Comparison of ENCODE assay signal across 17 cellular contexts in genomic region chr10:78353636-78354035, GRCh38.
DNase-seq lines count a peak whose midpoint lies in the region; ATAC-seq and TF ChIP-seq lines count a peak whose summit lies in the region.
"Had no signal": no experiment of that assay in that cellular context is flagged by ENCODE, and none has a peak within 500 bp of the region (broad histone marks: within the 10 kb centered on the region; RNA-seq: fewer than 3 reads in every experiment).

No MANE protein-coding gene starts in this region.

- no peak overlapping the region for H3K4me2 ChIP-seq in SK-N-SH

- POLR2A ChIA-PET in SK-N-SH (lab: Yijun Ruan, JAX), result no interaction called here

- TF ChIP-seq CTCF in SK-N-SH (IDR thresholded peaks at IDR 0.05) (no peak), omental fat pad (IDR thresholded peaks at IDR 0.05) (no peak)

- peaks cover 0 to 10% of the 10 kb centered on the region in 2 experiments; a peak in 1 of 4 replicates for H3K4me1 ChIP-seq in SK-N-SH (ENCODE audit: control insufficient read depth in 1 of 2, insufficient read depth in 2 of 2, low read depth in 1 of 2, low read length in 1 of 2)

- H3K9me2 ChIP-seq in SK-N-SH, result no peaks in the 10 kb centered on the region

- H3K27me3 ChIP-seq in SK-N-SH (ENCODE audit: insufficient read depth), result no peaks in the 10 kb centered on the region; the same call in 1 of the 2 replicates
- H3K27me3 ChIP-seq: BE2C had no signal

- H3K9me3 ChIP-seq in SK-N-SH, result no peaks in the 10 kb centered on the region
- H3K9me3 ChIP-seq: BE2C had no signal

- 85% methylated on average over 3 of the region's 3 CpGs for WGBS in SK-N-SH (ENCODE audit: low lambda C conversion rate)

- DNase-seq in SK-N-SH (no peak), SK-MEL-5 (ENCODE audit: low read depth, low spot score) (peak; percentile 19), omental fat pad (ENCODE audit: low spot score) (no peak), NCI-H2196 (lab: John Stamatoyannopoulos, UW; ENCODE audit: unreplicated experiment) (no peak)
- DNase-seq: BE2C; DMS79 treated with DMSO at 0.1 percent for 48 hours; NCI-H1105 treated with DMSO at 0.1 percent for 48 hours; NCI-H1694; NCI-H2081; NK-92 treated with Interleukin-12 subunit alpha and Interleukin-12 subunit beta, amount 100 ng/mL, for 24 hours; SIG-M5; T-helper 1 cell had no signal

- no peaks in the 10 kb centered on the region for H3F3A ChIP-seq in SK-N-SH (replicated peaks; ENCODE audit: insufficient read depth)

- H3K79me2 ChIP-seq in SK-N-SH (ENCODE audit: insufficient read depth), result no peaks in the 10 kb centered on the region

- no peaks in the 10 kb centered on the region for H3K36me3 ChIP-seq in SK-N-SH (replicated peaks in 1 of 2; ENCODE audit: control insufficient read depth in 1 of 2, insufficient read depth in 2 of 2, low read length in 1 of 2)
- H3K36me3 ChIP-seq: BE2C had no signal

- H3K4me3 ChIP-seq in SK-N-SH (ENCODE audit: low read depth in 2 of 2, low read length in 1 of 2), result no peak overlapping the region

- CTCF ChIA-PET in SK-N-SH (lab: Yijun Ruan, JAX), result interaction anchor here (1.9 kb wide), 1 partner anchor 9 kb away, joined by 6 read pairs; no protein-coding TSS in a partner anchor

- H2AFZ ChIP-seq in SK-N-SH (ENCODE audit: low read depth), result no peak overlapping the region

- TF ChIP-seq RAD21 in SK-N-SH (IDR thresholded peaks at IDR 0.05; ENCODE audit: low read length), result peak; percentile 7; the same call in 1 of the 2 replicates

- H4K20me1 ChIP-seq in SK-N-SH (ENCODE audit: insufficient read depth), result no peaks in the 10 kb centered on the region

- in situ Hi-C loops in SK-MEL-5 (cut with HindIII; ENCODE audit: low pct_unique_long_range_greater_than_20kb, low sequenced_read_pairs), result no loop called here

- no peak overlapping the region for H3K27ac ChIP-seq in SK-N-SH (ENCODE audit: low read depth in 2 of 2, low read length in 1 of 2)

- ATAC-seq in SK-N-SH treated with all-trans-retinoic acid at 6 μM for 48 hours, result no peak
- ATAC-seq in omental fat pad (ENCODE audit: low FRiP score), result peak; percentile 55
- no peak for ATAC-seq in GM19351 (IDR thresholded peaks at IDR 0.05; ENCODE audit: unreplicated experiment)
- no peak for ATAC-seq in GM21423 (IDR thresholded peaks at IDR 0.05; ENCODE audit: unreplicated experiment)
- no peak for ATAC-seq in HG03565 (IDR thresholded peaks at IDR 0.05; ENCODE audit: unreplicated experiment)
- ATAC-seq: Panc1 had no signal

- no peak for TF ChIP-seq EP300 in SK-N-SH (IDR thresholded peaks at IDR 0.05; ENCODE audit: borderline replicate concordance in 1 of 2, low read depth in 1 of 2, low read length in 1 of 2)

- no peak overlapping the region for H3K9ac ChIP-seq in SK-N-SH

TF ChIP-seq in SK-N-SH, 30 proteins besides CTCF, POLR2A, EP300 and RAD21 (continues in another document):
- TF ChIP-seq MXI1 (IDR thresholded peaks at IDR 0.05; ENCODE audit: low read depth, low read length) (no peak), EZH2phosphoT487 (IDR thresholded peaks at IDR 0.05; ENCODE audit: borderline replicate concordance, low read depth) (no peak), NRF1 (IDR thresholded peaks at IDR 0.05; ENCODE audit: low read depth, low read length) (no peak), PBX3 (IDR thresholded peaks at IDR 0.05) (no peak), CHD2 (IDR thresholded peaks at IDR 0.05; ENCODE audit: low read length, partially characterized antibody) (no peak), FOXM1 (IDR thresholded peaks at IDR 0.05; ENCODE audit: low read depth) (no peak), TCF12 (IDR thresholded peaks at IDR 0.05) (no peak)
- TF ChIP-seq, protein P1, sequence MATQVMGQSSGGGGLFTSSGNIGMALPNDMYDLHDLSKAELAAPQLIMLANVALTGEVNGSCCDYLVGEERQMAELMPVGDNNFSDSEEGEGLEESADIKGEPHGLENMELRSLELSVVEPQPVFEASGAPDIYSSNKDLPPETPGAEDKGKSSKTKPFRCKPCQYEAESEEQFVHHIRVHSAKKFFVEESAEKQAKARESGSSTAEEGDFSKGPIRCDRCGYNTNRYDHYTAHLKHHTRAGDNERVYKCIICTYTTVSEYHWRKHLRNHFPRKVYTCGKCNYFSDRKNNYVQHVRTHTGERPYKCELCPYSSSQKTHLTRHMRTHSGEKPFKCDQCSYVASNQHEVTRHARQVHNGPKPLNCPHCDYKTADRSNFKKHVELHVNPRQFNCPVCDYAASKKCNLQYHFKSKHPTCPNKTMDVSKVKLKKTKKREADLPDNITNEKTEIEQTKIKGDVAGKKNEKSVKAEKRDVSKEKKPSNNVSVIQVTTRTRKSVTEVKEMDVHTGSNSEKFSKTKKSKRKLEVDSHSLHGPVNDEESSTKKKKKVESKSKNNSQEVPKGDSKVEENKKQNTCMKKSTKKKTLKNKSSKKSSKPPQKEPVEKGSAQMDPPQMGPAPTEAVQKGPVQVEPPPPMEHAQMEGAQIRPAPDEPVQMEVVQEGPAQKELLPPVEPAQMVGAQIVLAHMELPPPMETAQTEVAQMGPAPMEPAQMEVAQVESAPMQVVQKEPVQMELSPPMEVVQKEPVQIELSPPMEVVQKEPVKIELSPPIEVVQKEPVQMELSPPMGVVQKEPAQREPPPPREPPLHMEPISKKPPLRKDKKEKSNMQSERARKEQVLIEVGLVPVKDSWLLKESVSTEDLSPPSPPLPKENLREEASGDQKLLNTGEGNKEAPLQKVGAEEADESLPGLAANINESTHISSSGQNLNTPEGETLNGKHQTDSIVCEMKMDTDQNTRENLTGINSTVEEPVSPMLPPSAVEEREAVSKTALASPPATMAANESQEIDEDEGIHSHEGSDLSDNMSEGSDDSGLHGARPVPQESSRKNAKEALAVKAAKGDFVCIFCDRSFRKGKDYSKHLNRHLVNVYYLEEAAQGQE (IDR thresholded peaks at IDR 0.05; ENCODE audit: low read depth, low read length), result no peak
- TF ChIP-seq, protein P2, sequence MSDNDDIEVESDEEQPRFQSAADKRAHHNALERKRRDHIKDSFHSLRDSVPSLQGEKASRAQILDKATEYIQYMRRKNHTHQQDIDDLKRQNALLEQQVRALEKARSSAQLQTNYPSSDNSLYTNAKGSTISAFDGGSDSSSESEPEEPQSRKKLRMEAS (IDR thresholded peaks at IDR 0.05; ENCODE audit: low read depth), result no peak

TF ChIP-seq in SK-N-SH treated with all-trans-retinoic acid at 6 μM for 48 hours, 23 proteins besides CTCF, POLR2A, EP300 and RAD21:
- TF ChIP-seq ZNF8 (CRISPR knock-in tag; IDR thresholded peaks at IDR 0.05) (no peak), POU6F1 (CRISPR knock-in tag; IDR thresholded peaks at IDR 0.05; ENCODE audit: borderline replicate concordance, low read depth) (no peak), ISL1 (CRISPR knock-in tag; IDR thresholded peaks at IDR 0.05) (no peak), ZFP3 (CRISPR knock-in tag; IDR thresholded peaks at IDR 0.05) (no peak), TCF4 (CRISPR knock-in tag; IDR thresholded peaks at IDR 0.05; ENCODE audit: borderline replicate concordance) (no peak), OSR1 (CRISPR knock-in tag; IDR thresholded peaks at IDR 0.05) (no peak)
